18 cellular contexts compared by ENCODE assay signal in the genomic region with DNA sequence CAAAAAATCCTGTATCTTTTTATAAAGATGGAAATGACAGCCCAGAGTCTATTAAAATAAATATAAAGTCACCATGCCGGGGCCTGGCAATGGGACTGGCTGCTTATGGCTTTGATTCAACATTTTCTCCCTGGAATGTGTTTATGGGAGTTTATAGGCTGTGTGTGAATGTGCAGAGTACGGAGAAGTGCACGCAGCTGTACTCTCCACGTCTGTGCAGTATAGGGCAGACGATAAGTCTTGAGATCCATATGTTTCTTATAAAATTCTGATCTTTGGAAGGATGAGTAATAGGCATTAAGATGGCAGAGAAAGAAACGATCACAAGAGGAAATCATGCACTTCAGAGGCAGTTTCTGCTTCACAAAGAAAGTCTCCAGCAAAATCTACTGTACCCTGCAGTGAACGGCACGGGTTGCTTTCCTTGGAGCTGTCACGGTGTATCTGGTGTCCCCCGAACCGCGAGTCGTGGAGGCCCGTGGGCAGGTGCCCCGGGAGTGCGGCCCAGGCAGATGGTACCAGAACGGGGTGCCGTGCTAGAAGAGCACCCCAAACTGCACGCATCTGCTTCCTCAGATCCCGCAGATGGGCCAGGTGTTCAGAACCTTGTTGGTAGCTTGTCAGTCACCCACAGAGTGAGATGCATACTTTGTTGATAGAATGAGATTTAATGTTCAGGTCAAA.
"Had no signal": no experiment of that assay in that cellular context is flagged by ENCODE, and none has a peak within 500 bp of the region (broad histone marks: within the 10 kb centered on the region; RNA-seq: fewer than 3 reads in every experiment).

No MANE protein-coding gene starts in this region.

- H3K4me1 ChIP-seq: upper lobe of left lung had no signal

- FAIRE-seq: astrocyte had no signal

- H3K27me3 ChIP-seq: upper lobe of left lung had no signal

- H3K27ac ChIP-seq: cardiac muscle cell, esophagus muscularis mucosa, sigmoid colon, upper lobe of left lung had no signal

- H3K9me3 ChIP-seq: esophagus muscularis mucosa, mucosa of descending colon, sigmoid colon, upper lobe of left lung had no signal

- H3K36me3 ChIP-seq: cardiac muscle cell, esophagus muscularis mucosa, sigmoid colon, upper lobe of left lung had no signal

- DNase-seq: activated B cell treated with CpG ODN at 0.5 μM for 24 hours; activated CD4-positive, alpha-beta T cell treated with anti-CD3 and anti-CD28 coated beads, Interleukin-2, amount 10 ng/mL, durations not matched to agents 24 days and 14 days; activated CD8-positive, alpha-beta memory T cell treated with anti-CD3 and anti-CD28 coated beads for 24 hours; activated naive CD4-positive, alpha-beta T cell treated with Interleukin-2 at 50 U/mL for 16 hours; hippocampal formation; occipital lobe; sigmoid colon; stimulated activated CD4-positive, alpha-beta T cell treated with anti-CD3 and anti-CD28 coated beads, Interleukin-12 subunit alpha, Interleukin-12 subunit beta, amount 100 ng/mL, for 4 hours; stimulated activated CD4-positive, alpha-beta T cell treated with anti-CD3 and anti-CD28 coated beads, Interleukin-2, amount 100 ng/mL, for 48 hours; stimulated activated CD8-positive, alpha-beta memory T cell treated with anti-CD3 and anti-CD28 coated beads, Interleukin-4, amount 100 ng/mL, for 48 hours; stimulated activated naive CD8-positive, alpha-beta T cell treated with anti-CD3 and anti-CD28 coated beads, Interleukin-15, Interleukin-2, amounts not matched to agents 100 U/mL and 50 U/mL, for 24 hours; T-helper 17 cell; upper lobe of left lung had no signal

- H3K4me3 ChIP-seq: cardiac muscle cell, esophagus muscularis mucosa, mucosa of descending colon, sigmoid colon, upper lobe of left lung had no signal

- ATAC-seq: mucosa of descending colon; natural killer cell treated with Interleukin-12 subunit alpha and Interleukin-12 subunit beta and Interleukin-15 and Interleukin-18, amount 100 ng/mL, for 72 hours; stimulated activated naive CD8-positive, alpha-beta T cell treated with anti-CD3 and anti-CD28 coated beads, Interleukin-15, Interleukin-2, amounts not matched to agents 100 U/mL and 50 U/mL, for 24 hours; T-helper 17 cell had no signal
